In the genomic region with DNA sequence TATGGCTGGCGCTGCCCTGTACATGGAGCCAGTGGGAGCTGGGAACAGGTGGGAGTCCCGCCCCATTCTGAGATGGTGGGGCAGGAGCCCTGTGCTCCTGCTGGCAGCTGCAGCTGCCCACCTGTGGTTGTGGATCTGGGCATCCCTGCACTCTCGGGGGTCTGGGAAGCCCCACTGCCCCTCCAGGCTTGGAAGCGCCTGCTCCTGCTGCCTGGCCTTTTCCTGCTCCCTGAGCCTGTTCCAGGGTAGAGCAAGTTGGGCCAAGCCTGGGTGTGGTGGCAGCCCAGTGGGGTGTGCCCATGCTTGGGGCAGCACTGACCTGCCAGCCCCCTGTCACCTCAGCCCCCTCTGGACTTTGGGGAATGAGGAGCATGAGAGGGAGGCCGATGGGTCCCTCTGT, we compare ENCODE assay signal across 1 cellular context.
TF ChIP-seq lines count a peak whose summit lies in the region.

No MANE protein-coding gene starts in this region.

TF ChIP-seq in H1, 55 proteins besides CTCF, POLR2A, EP300 and RAD21 (continued from another document):
- TF ChIP-seq CHD7 (IDR thresholded peaks at IDR 0.05; ENCODE audit: insufficient replicate concordance, low read length) (no peak), KDM5A (IDR thresholded peaks at IDR 0.05; ENCODE audit: low read length) (no peak), USF2 (IDR thresholded peaks at IDR 0.05; ENCODE audit: low read length) (no peak), BCL11A (IDR thresholded peaks at IDR 0.05; ENCODE audit: low read depth in 2 of 2, low read length in 2 of 2) (no peak)
